ENCODE assay signal across 16 cellular contexts in genomic region chr2:131042161-131042775, GRCh38. TPM values are rescaled to one million over a fixed set of nuclear protein-coding genes. Genes with fewer than 3 reads are reported as not detected.
DNase-seq lines count a peak whose midpoint lies in the region; ATAC-seq, FAIRE-seq and TF ChIP-seq lines count a peak whose summit lies in the region.
"Had no signal": no experiment of that assay in that cellular context is flagged by ENCODE, and none has a peak within 500 bp of the region (broad histone marks: within the 10 kb centered on the region; RNA-seq: fewer than 3 reads in every experiment).

No MANE protein-coding gene starts in this region.

- H3K4me3 ChIP-seq in Jurkat, Clone E6-1 (ENCODE audit: low read length), result peak overlapping the region; percentile 52
- H3K4me3 ChIP-seq in K562, result no peak overlapping the region
- H3K4me3 ChIP-seq: gastroesophageal sphincter, GM12878, pancreas had no signal

- ATAC-seq in CD4-positive, alpha-beta T cell (ENCODE audit: poor library complexity), result no peak
- peak; percentile 55 for ATAC-seq in K562
- no peak for ATAC-seq in GM18861 (IDR thresholded peaks at IDR 0.05; ENCODE audit: unreplicated experiment)
- ATAC-seq: gastroesophageal sphincter, GM12878 had no signal

- no peak overlapping the region for H3K4me2 ChIP-seq in K562 (ENCODE audit: insufficient read depth, low read length)

- H2AFZ ChIP-seq in K562 (ENCODE audit: low read depth, low read length), result no peak overlapping the region

- WGBS in K562 (ENCODE audit: insufficient coverage, low coverage, missing lambda C conversion rate), result 49% methylated on average over 7 of the region's 7 CpGs

- intact Hi-C loops in CD4-positive, alpha-beta T cell (cut with DNase I, micrococcal nuclease), result no loop called here
- intact Hi-C loops in K562 (cut with micrococcal nuclease), result no loop called here

- no peak for TF ChIP-seq RAD21 in K562 (CRISPR knock-in tag; conservative IDR thresholded peaks at IDR 0.05 in 1 of 2, IDR thresholded peaks at IDR 0.05 in 1 of 2)

- FAIRE-seq in K562 (lab: Jason Lieb, UNC), result peak; percentile 23
- FAIRE-seq: GM12878, pancreas had no signal

- no peaks in the 10 kb centered on the region for H3K27me3 ChIP-seq in CD4-positive, alpha-beta T cell (ENCODE audit: control insufficient read depth, insufficient read depth, low read length)
- peaks cover 0 to 3% of the 10 kb centered on the region in 2 experiments; a peak in 1 of 5 replicates for H3K27me3 ChIP-seq in K562 (ENCODE audit: control insufficient read depth in 2 of 2, insufficient read depth in 2 of 2, low read length in 2 of 2)
- H3K27me3 ChIP-seq: pancreas had no signal

- H3K9me3 ChIP-seq in CD4-positive, alpha-beta T cell (ENCODE audit: control insufficient read depth, low read length), result no peaks in the 10 kb centered on the region
- no peaks in the 10 kb centered on the region for H3K9me3 ChIP-seq in K562 (replicated peaks; ENCODE audit: control insufficient read depth, insufficient read depth, low read depth, low read length)
- H3K9me3 ChIP-seq: gastroesophageal sphincter, pancreas, spleen had no signal

- no peak overlapping the region for H3K9ac ChIP-seq in K562 (ENCODE audit: insufficient read depth in 1 of 2, low read depth in 2 of 2, low read length in 2 of 2)

- peaks cover 8% of the 10 kb centered on the region; the same call in 2 of the 3 replicates for H3K36me3 ChIP-seq in K562 (ENCODE audit: control insufficient read depth, insufficient read depth, low read length)

- TF ChIP-seq EP300 in K562 (IDR thresholded peaks at IDR 0.05; ENCODE audit: low read length), result no peak

- POLR2A ChIA-PET in CD4-positive, alpha-beta T cell (lab: Charles Lee), result interaction anchor here (1.2 to 3.4 kb wide), 4 partner anchors 14 to 700 kb away, joined by 4 to 32 read pairs (median 8); partner anchors contain the start of genes FAM168B, IMP4 and PLEKHB2
- POLR2A ChIA-PET in K562 (lab: Yijun Ruan, JAX), result no interaction called here

- H4K20me1 ChIP-seq in K562 (replicated peaks; ENCODE audit: control insufficient read depth, insufficient read depth, low read length), result peaks cover 6% of the 10 kb centered on the region

- no peak for DNase-seq in CD4-positive, alpha-beta T cell
- peak; percentile 41 for DNase-seq in Jurkat, Clone E6-1 (ENCODE audit: low read depth, low spot score)
- DNase-seq in K562 (ENCODE audit: extremely low read depth in 1 of 4, low spot score in 3 of 4) (peak; percentile 22 to 53 (median 42)), myocyte (ENCODE audit: low read depth) (peak; percentile 87), kidney glomerular epithelial cell (lab: John Stamatoyannopoulos, UW) (no peak), chondrocyte (ENCODE audit: low spot score) (no peak)
- no peak for DNase-seq in stimulated activated CD8-positive, alpha-beta memory T cell treated with anti-CD3 and anti-CD28 coated beads, Interleukin-4, amount 100 ng/mL, for 48 hours
- DNase-seq: brain microvascular endothelial cell; effector memory CD4-positive, alpha-beta T cell; midbrain; pancreas; spleen had no signal

- H3K4me3 Mint-ChIP-seq in CD4-positive, alpha-beta T cell, result peak overlapping the region; percentile 75
- H3K4me3 Mint-ChIP-seq in chondrocyte (ENCODE audit: unreplicated experiment), result no peak overlapping the region

- peaks cover 14% of the 10 kb centered on the region for H3K36me3 Mint-ChIP-seq in CD4-positive, alpha-beta T cell (ENCODE audit: low read depth)
- peaks cover 4% of the 10 kb centered on the region for H3K36me3 Mint-ChIP-seq in chondrocyte (ENCODE audit: low read depth)

- no TSS peak for BruUV-seq in K562 (replicated peaks; lab: Mats Ljungman, UMichigan)

- peak overlapping the region; percentile 79 for H3K27ac Mint-ChIP-seq in CD4-positive, alpha-beta T cell
- H3K27ac Mint-ChIP-seq in chondrocyte (ENCODE audit: unreplicated experiment), result no peak overlapping the region

- H3K79me2 ChIP-seq in K562 (ENCODE audit: control insufficient read depth, insufficient read depth, low read length), result no peaks in the 10 kb centered on the region

- TF ChIP-seq POLR2A in K562 (conservative IDR thresholded peaks at IDR 0.05), result no peak

- H3K27me3 Mint-ChIP-seq in CD4-positive, alpha-beta T cell, result peaks cover 5% of the 10 kb centered on the region
- H3K27me3 Mint-ChIP-seq in chondrocyte (ENCODE audit: low read depth), result no peaks in the 10 kb centered on the region

- H3K4me1 ChIP-seq in K562 (replicated peaks in 1 of 2; ENCODE audit: control insufficient read depth in 2 of 2, insufficient read depth in 2 of 2, low read length in 2 of 2), result peaks cover 2 to 29% of the 10 kb centered on the region in 2 experiments; a peak in 4 of 5 replicates
- H3K4me1 ChIP-seq: gastroesophageal sphincter had no signal

- CTCF ChIA-PET in CD4-positive, alpha-beta T cell (lab: Charles Lee), result no interaction called here
- CTCF ChIA-PET in K562 (lab: Yijun Ruan, JAX; ENCODE audit: low intra/inter-chr PET ratio), result no interaction called here

- peaks cover 4% of the 10 kb centered on the region for H3K9me1 ChIP-seq in K562 (ENCODE audit: control insufficient read depth, insufficient read depth, low read length)

- in situ Hi-C loops in K562 (cut with MboI), result no loop called here

- no peak overlapping the region for H3K27ac ChIP-seq in CD4-positive, alpha-beta T cell (ENCODE audit: low read depth, low read length)
- H3K27ac ChIP-seq in K562 (ENCODE audit: extremely low read depth, low read depth, low read length), result no peak overlapping the region
- H3K27ac ChIP-seq: brain microvascular endothelial cell, gastroesophageal sphincter, spleen, VCaP had no signal

- H3K4me1 Mint-ChIP-seq in CD4-positive, alpha-beta T cell (ENCODE audit: low read depth), result peaks cover 32% of the 10 kb centered on the region
- H3K4me1 Mint-ChIP-seq in chondrocyte (ENCODE audit: low read depth), result no peaks in the 10 kb centered on the region

- no peaks in the 10 kb centered on the region for H3K9me3 Mint-ChIP-seq in CD4-positive, alpha-beta T cell
- no peaks in the 10 kb centered on the region for H3K9me3 Mint-ChIP-seq in chondrocyte (ENCODE audit: low read depth)

- no peak for TF ChIP-seq CTCF in CD4-positive, alpha-beta T cell (IDR thresholded peaks at IDR 0.05)
- TF ChIP-seq CTCF in K562 (IDR thresholded peaks at IDR 0.05 in 2 of 3, conservative IDR thresholded peaks at IDR 0.05 in 1 of 3; ENCODE audit: insufficient read depth in 2 of 3, low read depth in 1 of 3, low read length in 3 of 3), result no peak
- no peak for TF ChIP-seq CTCF in chondrocyte (IDR thresholded peaks at IDR 0.05)

TF ChIP-seq in K562, 482 proteins besides CTCF, POLR2A, EP300 and RAD21:
- peak; percentile 46 for TF ChIP-seq CBFA2T3 (IDR thresholded peaks at IDR 0.05)
- no peak for TF ChIP-seq FUS (optimal IDR thresholded peaks at IDR 0.05; ENCODE audit: low read depth, low read length)
- TF ChIP-seq FOS (IDR thresholded peaks at IDR 0.05; ENCODE audit: extremely low read depth, insufficient read length), result no peak
- TF ChIP-seq TFAP4 (CRISPR knock-in tag; IDR thresholded peaks at IDR 0.05; ENCODE audit: borderline replicate concordance), result peak; percentile 40; the same call in 1 of the 2 replicates
- TF ChIP-seq NUFIP1 (IDR thresholded peaks at IDR 0.05; ENCODE audit: partially characterized antibody), result no peak
- no peak for TF ChIP-seq ZNF311 (CRISPR knock-in tag; IDR thresholded peaks at IDR 0.05)
- no peak for TF ChIP-seq TAL1 (IDR thresholded peaks at IDR 0.05)
- TF ChIP-seq SPI1 (IDR thresholded peaks at IDR 0.05; ENCODE audit: borderline replicate concordance, low read depth, low read length), result 0 out of 2 replicates have a peak, but pooled peaks have one; percentile 2
TF ChIP-seq in K562: peak in this region for 3.

RNA-seq across cellular contexts. Expression of gene FAM168B, which starts 51.0 kb away (rescaled TPM):
- 10 to 100 TPM; 74.1 to 76.4 TPM for total RNA-seq in CD4-positive, alpha-beta T cell
- 52.8 TPM for polyA plus RNA-seq in Jurkat, Clone E6-1 (2012; ENCODE audit: insufficient read depth, insufficient read length)
- total RNA-seq in K562 (2011; cell fraction: chromatin; rRNA removed; ENCODE audit: low replicate concordance), result 23.5 and 25.5 TPM in 2 replicates
- 19.7 and 21.8 TPM in 2 replicates for total RNA-seq in K562 (2011; cell fraction: nucleolus; rRNA removed)
- total RNA-seq in K562 (2011; cell fraction: nucleoplasm; rRNA removed), result 26.0 and 35.7 TPM in 2 replicates
- total RNA-seq in K562 (2014; rRNA removed) (46.1 and 60.8 TPM in 2 replicates), K562 (2014; rRNA removed; fragmentation: Illumina TruSeq; extraction: Trizol) (32.1 and 33.9 TPM in 2 replicates), K562 (2015; rRNA removed; fragmentation: Illumina TruSeq; extraction: Trizol) (39.0 and 40.1 TPM in 2 replicates), K562 (2021) (67.4 and 76.0 TPM in 2 replicates), myocyte (168 and 184 TPM in 2 replicates), chondrocyte (94.9 to 118 TPM (median 111 TPM) in 3 replicates)
- polyA plus RNA-seq in K562 (2011; rRNA removed) (51.6 and 56.9 TPM in 2 replicates), K562 (2014; fragmentation: Illumina TruSeq; extraction: Trizol) (47.8 and 56.3 TPM in 2 replicates), K562 (2014; fragmentation: Nextera tagmentation; extraction: Ambion mirVana) (1 to 10 TPM; 3.3 to 5.4 TPM), K562 (2014; rRNA removed) (59.4 and 64.2 TPM in 2 replicates)
- 89.9 and 202 TPM in 2 replicates for polyA plus RNA-seq in K562 (2011; cell fraction: cytosol; rRNA removed)
- 47.2 and 74.0 TPM in 2 replicates for polyA plus RNA-seq in K562 (2011; cell fraction: nucleus; rRNA removed)
- 53.3 and 56.9 TPM in 2 replicates for polyA plus RNA-seq in K562 (2012)
- polyA minus RNA-seq in K562 (2011; rRNA and poly(A)+ RNA removed), result 25.2 and 36.1 TPM in 2 replicates
- 38.3 and 40.4 TPM in 2 replicates for polyA minus RNA-seq in K562 (2011; cell fraction: cytosol; rRNA and poly(A)+ RNA removed)
- polyA minus RNA-seq in K562 (2011; cell fraction: nucleus; rRNA and poly(A)+ RNA removed), result 12.5 and 15.2 TPM in 2 replicates
- 77.5 TPM for polyA plus RNA-seq in myocyte (2012)

Comparison
In these comparisons a context has a peak if more than half of its experiments do, and no peak if none do; other contexts are left out.
1. DNase-seq: peak in Jurkat, Clone E6-1 (single experiment), K562 (4 of 4) and myocyte (single experiment); none in CD4-positive, alpha-beta T cell (0 of 10), stimulated activated CD8-positive, alpha-beta memory T cell treated with anti-CD3 and anti-CD28 coated beads, Interleukin-4, amount 100 ng/mL, for 48 hours (single experiment), kidney glomerular epithelial cell (single experiment) and chondrocyte (single experiment).